In genomic region chr22:36330127-36330526, GRCh38 we compare ENCODE assay signal across 8 cellular contexts. TPM values are rescaled to one million over a fixed set of nuclear protein-coding genes. Genes with fewer than 3 reads are reported as not detected.
DNase-seq lines count a peak whose midpoint lies in the region; ATAC-seq and TF ChIP-seq lines count a peak whose summit lies in the region.

No MANE protein-coding gene starts in this region.

- H3K27me3 Mint-ChIP-seq in HFFc6 (ENCODE audit: insufficient read depth) = peaks cover 89% of the 10 kb centered on the region
- no peaks in the 10 kb centered on the region for H3K27me3 Mint-ChIP-seq in activated T-helper 2 cell treated with anti-CD3 and anti-CD28 coated beads, Interferon-gamma antibody, Interleukin-2, Interleukin-4, amounts not matched to agents 10 μg/mL and 5 μg/mL and 100 μg/mL, durations not matched to agents 14 hours and 24 hours and 36 hours (ENCODE audit: low read depth)
- H3K27me3 Mint-ChIP-seq in immature natural killer cell (ENCODE audit: low read depth in 3 of 3) = peaks cover 9 to 34% (median 29%) of the 10 kb centered on the region in 3 donors
- H3K27me3 Mint-ChIP-seq in stimulated activated memory B cell treated with anti-CD40 and anti-IgM and Interleukin-4, amounts not matched to agents 10 μg/mL and 1 μg/mL and 100 μg/mL, for 72 hours = no peaks in the 10 kb centered on the region

- no peak for TF ChIP-seq CTCF in HFFc6 (IDR thresholded peaks at IDR 0.05)

- H3K4me1 Mint-ChIP-seq in HFFc6 (ENCODE audit: low read depth) (peaks cover 100% of the 10 kb centered on the region), immature natural killer cell (peaks cover 88% of the 10 kb centered on the region in 2 donors)
- peaks cover 79% of the 10 kb centered on the region for H3K4me1 Mint-ChIP-seq in activated T-helper 2 cell treated with anti-CD3 and anti-CD28 coated beads, Interferon-gamma antibody, Interleukin-2, Interleukin-4, amounts not matched to agents 10 μg/mL and 5 μg/mL and 100 μg/mL, durations not matched to agents 14 hours and 24 hours and 36 hours (ENCODE audit: low read depth)
- H3K4me1 Mint-ChIP-seq in stimulated activated memory B cell treated with anti-CD40 and anti-IgM and Interleukin-4, amounts not matched to agents 10 μg/mL and 1 μg/mL and 100 μg/mL, for 72 hours = peaks cover 86% of the 10 kb centered on the region

- H3K9me3 Mint-ChIP-seq in HFFc6 = peaks cover 28% of the 10 kb centered on the region
- no peaks in the 10 kb centered on the region for H3K9me3 Mint-ChIP-seq in activated T-helper 2 cell treated with anti-CD3 and anti-CD28 coated beads, Interferon-gamma antibody, Interleukin-2, Interleukin-4, amounts not matched to agents 10 μg/mL and 5 μg/mL and 100 μg/mL, durations not matched to agents 14 hours and 24 hours and 36 hours
- no peaks in the 10 kb centered on the region for H3K9me3 Mint-ChIP-seq in immature natural killer cell
- H3K9me3 Mint-ChIP-seq in stimulated activated memory B cell treated with anti-CD40 and anti-IgM and Interleukin-4, amounts not matched to agents 10 μg/mL and 1 μg/mL and 100 μg/mL, for 72 hours = no peaks in the 10 kb centered on the region

- H3K36me3 Mint-ChIP-seq in HFFc6 (ENCODE audit: low read depth) (peaks cover 95% of the 10 kb centered on the region), immature natural killer cell (peaks cover 15 to 21% (median 20%) of the 10 kb centered on the region in 3 donors)
- H3K36me3 Mint-ChIP-seq in activated T-helper 2 cell treated with anti-CD3 and anti-CD28 coated beads, Interferon-gamma antibody, Interleukin-2, Interleukin-4, amounts not matched to agents 10 μg/mL and 5 μg/mL and 100 μg/mL, durations not matched to agents 14 hours and 24 hours and 36 hours (ENCODE audit: low read depth) = peaks cover 98% of the 10 kb centered on the region
- H3K36me3 Mint-ChIP-seq in stimulated activated memory B cell treated with anti-CD40 and anti-IgM and Interleukin-4, amounts not matched to agents 10 μg/mL and 1 μg/mL and 100 μg/mL, for 72 hours = peaks cover 87% of the 10 kb centered on the region

- H3K4me3 Mint-ChIP-seq in HFFc6 = peak overlapping the region; percentile 83
- H3K4me3 Mint-ChIP-seq in activated T-helper 2 cell treated with anti-CD3 and anti-CD28 coated beads, Interferon-gamma antibody, Interleukin-2, Interleukin-4, amounts not matched to agents 10 μg/mL and 5 μg/mL and 100 μg/mL, durations not matched to agents 14 hours and 24 hours and 36 hours (ENCODE audit: low read depth) = peak overlapping the region; percentile 90
- H3K4me3 Mint-ChIP-seq in immature natural killer cell = peak overlapping the region; percentile 82 to 91 (median 91)
- peak overlapping the region; percentile 79 for H3K4me3 Mint-ChIP-seq in stimulated activated memory B cell treated with anti-CD40 and anti-IgM and Interleukin-4, amounts not matched to agents 10 μg/mL and 1 μg/mL and 100 μg/mL, for 72 hours

- ATAC-seq in stimulated activated memory B cell treated with anti-CD40 and anti-IgM and Interleukin-4, amounts not matched to agents 10 μg/mL and 1 μg/mL and 100 μg/mL, for 72 hours = no peak

- peak overlapping the region; percentile 99 for H3K27ac Mint-ChIP-seq in HFFc6
- H3K27ac Mint-ChIP-seq in activated T-helper 2 cell treated with anti-CD3 and anti-CD28 coated beads, Interferon-gamma antibody, Interleukin-2, Interleukin-4, amounts not matched to agents 10 μg/mL and 5 μg/mL and 100 μg/mL, durations not matched to agents 14 hours and 24 hours and 36 hours = peak overlapping the region; percentile 99
- H3K27ac Mint-ChIP-seq in immature natural killer cell = peak overlapping the region; percentile 96 to 99 (median 98)
- H3K27ac Mint-ChIP-seq in stimulated activated memory B cell treated with anti-CD40 and anti-IgM and Interleukin-4, amounts not matched to agents 10 μg/mL and 1 μg/mL and 100 μg/mL, for 72 hours = peak overlapping the region; percentile 96

- DNase-seq in HFFc6 (no peak), immature natural killer cell (no peak), NCI-H1417 treated with DMSO at 0.1 percent for 48 hours (lab: John Stamatoyannopoulos, UW) (no peak), ecto neural progenitor cell (ENCODE audit: low spot score) (no peak), C1 segment of cervical spinal cord (lab: John Stamatoyannopoulos, UW) (no peak)
- no peak for DNase-seq in activated T-helper 2 cell treated with anti-CD3 and anti-CD28 coated beads, Interferon-gamma antibody, Interleukin-2, Interleukin-4, amounts not matched to agents 10 μg/mL and 5 μg/mL and 100 μg/mL, durations not matched to agents 14 hours and 24 hours and 36 hours (ENCODE audit: low spot score)
- DNase-seq in activated CD4-positive, CD25-positive, alpha-beta regulatory T cell (lab: John Stamatoyannopoulos, UW) = no peak

- intact Hi-C loops in activated T-helper 2 cell treated with anti-CD3 and anti-CD28 coated beads, Interferon-gamma antibody, Interleukin-2, Interleukin-4, amounts not matched to agents 10 μg/mL and 5 μg/mL and 100 μg/mL, durations not matched to agents 14 hours and 24 hours and 36 hours (cut with micrococcal nuclease) = loop anchor here (5.0 kb wide), 1 partner anchor 122 kb away; no protein-coding TSS in a partner anchor

RNA-seq across cellular contexts. Expression of gene MYH9, which starts 57.6 kb away (rescaled TPM):
- total RNA-seq in HFFc6 (2021; fragmentation: NEBNext Ultra II Directional; extraction: Animal tissue kit (Norgen Biotek cat#: 25700)) = 1,000 to 10,000 TPM in 2 of 6 experiments, 100 to 1,000 TPM in 4; 881 to 1,084 (median 937) TPM
- 619 and 645 TPM in 2 replicates for total RNA-seq in activated T-helper 2 cell treated with anti-CD3 and anti-CD28 coated beads, Interferon-gamma antibody, Interleukin-2, Interleukin-4, amounts not matched to agents 10 μg/mL and 5 μg/mL and 100 μg/mL, durations not matched to agents 14 hours and 24 hours and 36 hours
- 100 to 1,000 TPM in 1 of 3 donors, 10 to 100 TPM in 1, 1 to 10 TPM in 1; 8.7 to 355 (median 40.2) TPM for polyA plus RNA-seq in immature natural killer cell
